1 cellular context compared by ENCODE assay signal in genomic region chr3:114152519-114153151, GRCh38.
A peak's percentile ranks its signal among the peaks of the same experiment; 100 is the strongest.
TF ChIP-seq lines count a peak whose summit lies in the region.

No MANE protein-coding gene starts in this region.

TF ChIP-seq in GM23338, 12 proteins besides CTCF, POLR2A, EP300 and RAD21 (continued from another document):
- TF ChIP-seq, protein P1, sequence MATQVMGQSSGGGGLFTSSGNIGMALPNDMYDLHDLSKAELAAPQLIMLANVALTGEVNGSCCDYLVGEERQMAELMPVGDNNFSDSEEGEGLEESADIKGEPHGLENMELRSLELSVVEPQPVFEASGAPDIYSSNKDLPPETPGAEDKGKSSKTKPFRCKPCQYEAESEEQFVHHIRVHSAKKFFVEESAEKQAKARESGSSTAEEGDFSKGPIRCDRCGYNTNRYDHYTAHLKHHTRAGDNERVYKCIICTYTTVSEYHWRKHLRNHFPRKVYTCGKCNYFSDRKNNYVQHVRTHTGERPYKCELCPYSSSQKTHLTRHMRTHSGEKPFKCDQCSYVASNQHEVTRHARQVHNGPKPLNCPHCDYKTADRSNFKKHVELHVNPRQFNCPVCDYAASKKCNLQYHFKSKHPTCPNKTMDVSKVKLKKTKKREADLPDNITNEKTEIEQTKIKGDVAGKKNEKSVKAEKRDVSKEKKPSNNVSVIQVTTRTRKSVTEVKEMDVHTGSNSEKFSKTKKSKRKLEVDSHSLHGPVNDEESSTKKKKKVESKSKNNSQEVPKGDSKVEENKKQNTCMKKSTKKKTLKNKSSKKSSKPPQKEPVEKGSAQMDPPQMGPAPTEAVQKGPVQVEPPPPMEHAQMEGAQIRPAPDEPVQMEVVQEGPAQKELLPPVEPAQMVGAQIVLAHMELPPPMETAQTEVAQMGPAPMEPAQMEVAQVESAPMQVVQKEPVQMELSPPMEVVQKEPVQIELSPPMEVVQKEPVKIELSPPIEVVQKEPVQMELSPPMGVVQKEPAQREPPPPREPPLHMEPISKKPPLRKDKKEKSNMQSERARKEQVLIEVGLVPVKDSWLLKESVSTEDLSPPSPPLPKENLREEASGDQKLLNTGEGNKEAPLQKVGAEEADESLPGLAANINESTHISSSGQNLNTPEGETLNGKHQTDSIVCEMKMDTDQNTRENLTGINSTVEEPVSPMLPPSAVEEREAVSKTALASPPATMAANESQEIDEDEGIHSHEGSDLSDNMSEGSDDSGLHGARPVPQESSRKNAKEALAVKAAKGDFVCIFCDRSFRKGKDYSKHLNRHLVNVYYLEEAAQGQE (IDR thresholded peaks at IDR 0.05; ENCODE audit: unreplicated experiment), result no peak
- TF ChIP-seq NANOG (IDR thresholded peaks at IDR 0.05; ENCODE audit: borderline replicate concordance) (peak; percentile 69), JUNB (IDR thresholded peaks at IDR 0.05; ENCODE audit: unreplicated experiment) (no peak), POLR2AphosphoS5 (IDR thresholded peaks at IDR 0.05; ENCODE audit: low read depth) (peak; percentile 46)
- TF ChIP-seq, protein P2, sequence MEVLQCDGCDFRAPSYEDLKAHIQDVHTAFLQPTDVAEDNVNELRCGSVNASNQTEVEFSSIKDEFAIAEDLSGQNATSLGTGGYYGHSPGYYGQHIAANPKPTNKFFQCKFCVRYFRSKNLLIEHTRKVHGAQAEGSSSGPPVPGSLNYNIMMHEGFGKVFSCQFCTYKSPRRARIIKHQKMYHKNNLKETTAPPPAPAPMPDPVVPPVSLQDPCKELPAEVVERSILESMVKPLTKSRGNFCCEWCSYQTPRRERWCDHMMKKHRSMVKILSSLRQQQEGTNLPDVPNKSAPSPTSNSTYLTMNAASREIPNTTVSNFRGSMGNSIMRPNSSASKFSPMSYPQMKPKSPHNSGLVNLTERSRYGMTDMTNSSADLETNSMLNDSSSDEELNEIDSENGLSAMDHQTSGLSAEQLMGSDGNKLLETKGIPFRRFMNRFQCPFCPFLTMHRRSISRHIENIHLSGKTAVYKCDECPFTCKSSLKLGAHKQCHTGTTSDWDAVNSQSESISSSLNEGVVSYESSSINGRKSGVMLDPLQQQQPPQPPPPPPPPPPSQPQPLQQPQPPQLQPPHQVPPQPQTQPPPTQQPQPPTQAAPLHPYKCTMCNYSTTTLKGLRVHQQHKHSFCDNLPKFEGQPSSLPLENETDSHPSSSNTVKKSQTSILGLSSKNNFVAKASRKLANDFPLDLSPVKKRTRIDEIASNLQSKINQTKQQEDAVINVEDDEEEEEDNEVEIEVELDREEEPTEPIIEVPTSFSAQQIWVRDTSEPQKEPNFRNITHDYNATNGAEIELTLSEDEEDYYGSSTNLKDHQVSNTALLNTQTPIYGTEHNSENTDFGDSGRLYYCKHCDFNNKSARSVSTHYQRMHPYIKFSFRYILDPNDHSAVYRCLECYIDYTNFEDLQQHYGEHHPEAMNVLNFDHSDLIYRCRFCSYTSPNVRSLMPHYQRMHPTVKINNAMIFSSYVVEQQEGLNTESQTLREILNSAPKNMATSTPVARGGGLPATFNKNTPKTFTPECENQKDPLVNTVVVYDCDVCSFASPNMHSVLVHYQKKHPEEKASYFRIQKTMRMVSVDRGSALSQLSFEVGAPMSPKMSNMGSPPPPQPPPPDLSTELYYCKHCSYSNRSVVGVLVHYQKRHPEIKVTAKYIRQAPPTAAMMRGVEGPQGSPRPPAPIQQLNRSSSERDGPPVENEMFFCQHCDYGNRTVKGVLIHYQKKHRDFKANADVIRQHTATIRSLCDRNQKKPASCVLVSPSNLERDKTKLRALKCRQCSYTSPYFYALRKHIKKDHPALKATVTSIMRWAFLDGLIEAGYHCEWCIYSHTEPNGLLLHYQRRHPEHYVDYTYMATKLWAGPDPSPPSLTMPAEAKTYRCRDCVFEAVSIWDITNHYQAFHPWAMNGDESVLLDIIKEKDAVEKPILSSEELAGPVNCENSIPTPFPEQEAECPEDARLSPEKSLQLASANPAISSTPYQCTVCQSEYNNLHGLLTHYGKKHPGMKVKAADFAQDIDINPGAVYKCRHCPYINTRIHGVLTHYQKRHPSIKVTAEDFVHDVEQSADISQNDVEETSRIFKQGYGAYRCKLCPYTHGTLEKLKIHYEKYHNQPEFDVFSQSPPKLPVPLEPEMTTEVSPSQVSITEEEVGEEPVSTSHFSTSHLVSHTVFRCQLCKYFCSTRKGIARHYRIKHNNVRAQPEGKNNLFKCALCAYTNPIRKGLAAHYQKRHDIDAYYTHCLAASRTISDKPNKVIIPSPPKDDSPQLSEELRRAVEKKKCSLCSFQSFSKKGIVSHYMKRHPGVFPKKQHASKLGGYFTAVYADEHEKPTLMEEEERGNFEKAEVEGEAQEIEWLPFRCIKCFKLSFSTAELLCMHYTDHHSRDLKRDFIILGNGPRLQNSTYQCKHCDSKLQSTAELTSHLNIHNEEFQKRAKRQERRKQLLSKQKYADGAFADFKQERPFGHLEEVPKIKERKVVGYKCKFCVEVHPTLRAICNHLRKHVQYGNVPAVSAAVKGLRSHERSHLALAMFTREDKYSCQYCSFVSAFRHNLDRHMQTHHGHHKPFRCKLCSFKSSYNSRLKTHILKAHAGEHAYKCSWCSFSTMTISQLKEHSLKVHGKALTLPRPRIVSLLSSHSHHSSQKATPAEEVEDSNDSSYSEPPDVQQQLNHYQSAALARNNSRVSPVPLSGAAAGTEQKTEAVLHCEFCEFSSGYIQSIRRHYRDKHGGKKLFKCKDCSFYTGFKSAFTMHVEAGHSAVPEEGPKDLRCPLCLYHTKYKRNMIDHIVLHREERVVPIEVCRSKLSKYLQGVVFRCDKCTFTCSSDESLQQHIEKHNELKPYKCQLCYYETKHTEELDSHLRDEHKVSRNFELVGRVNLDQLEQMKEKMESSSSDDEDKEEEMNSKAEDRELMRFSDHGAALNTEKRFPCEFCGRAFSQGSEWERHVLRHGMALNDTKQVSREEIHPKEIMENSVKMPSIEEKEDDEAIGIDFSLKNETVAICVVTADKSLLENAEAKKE (CRISPR knock-in tag; IDR thresholded peaks at IDR 0.05), result peak; percentile 78
